ENCODE assay signal across 23 cellular contexts in the genomic region with DNA sequence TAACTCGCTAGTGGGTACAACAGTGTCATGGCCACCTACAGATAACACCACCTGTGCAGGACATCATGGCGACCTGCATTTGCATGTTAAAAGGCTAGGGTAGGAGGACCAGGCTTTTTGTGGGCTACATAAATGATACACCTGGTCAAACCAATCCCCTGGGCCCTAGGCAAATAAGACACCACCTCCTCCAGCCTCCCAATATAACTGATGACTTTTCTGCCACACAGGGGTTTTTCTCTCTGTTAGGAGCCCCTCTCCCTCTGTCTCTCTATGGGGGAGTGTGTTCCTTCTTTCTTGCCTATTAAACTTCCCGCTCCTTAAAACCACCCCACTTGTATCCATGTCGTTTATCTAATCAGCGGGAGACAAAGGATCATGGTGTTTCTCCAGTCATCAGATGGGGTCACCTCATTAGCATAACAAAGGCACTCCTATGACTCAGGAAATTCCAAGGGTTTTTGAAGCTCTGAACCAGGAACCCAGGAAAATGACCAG. TPM values are rescaled to one million over a fixed set of nuclear protein-coding genes. Genes with fewer than 3 reads are reported as not detected.
A peak's percentile ranks its signal among the peaks of the same experiment; 100 is the strongest.
DNase-seq lines count a peak whose midpoint lies in the region; ATAC-seq, FAIRE-seq and TF ChIP-seq lines count a peak whose summit lies in the region.
"Had no signal": no experiment of that assay in that cellular context is flagged by ENCODE, and none has a peak within 500 bp of the region (broad histone marks: within the 10 kb centered on the region; RNA-seq: fewer than 3 reads in every experiment).

No MANE protein-coding gene starts in this region.

- FAIRE-seq in K562 (lab: Jason Lieb, UNC): no peak
- FAIRE-seq: HTR-8/SVneo had no signal

- H2AFZ ChIP-seq in K562 (ENCODE audit: low read depth, low read length): peak overlapping the region; percentile 62

- no peak overlapping the region for H3K4me2 ChIP-seq in K562 (ENCODE audit: insufficient read depth, low read length)
- H3K4me2 ChIP-seq: SK-N-SH had no signal

- no peak for TF ChIP-seq EP300 in K562 (IDR thresholded peaks at IDR 0.05; ENCODE audit: low read length)

- H3K9me3 ChIP-seq in HEK293 (ENCODE audit: control insufficient read depth, insufficient read depth, low read depth, low read length): no peaks in the 10 kb centered on the region
- H3K9me3 ChIP-seq in K562 (replicated peaks; ENCODE audit: control insufficient read depth, insufficient read depth, low read depth, low read length): peaks cover 2% of the 10 kb centered on the region; the same call in 1 of the 2 replicates
- no peaks in the 10 kb centered on the region for H3K9me3 ChIP-seq in iPS-18a (ENCODE audit: control insufficient read depth, low read depth, low read length)
- peaks cover 6% of the 10 kb centered on the region for H3K9me3 ChIP-seq in psoas muscle
- H3K9me3 ChIP-seq: neutrophil, SK-N-SH, thyroid gland had no signal

- intact Hi-C loops in K562 (cut with micrococcal nuclease): no loop called here
- intact Hi-C loops in psoas muscle (cut with DNase I): no loop called here

- H3K36me3 ChIP-seq in HEK293 (ENCODE audit: control insufficient read depth in 2 of 2, insufficient read depth in 1 of 2, low read length in 2 of 2): no peaks in the 10 kb centered on the region
- H3K36me3 ChIP-seq in K562 (ENCODE audit: control insufficient read depth, insufficient read depth, low read length): no peaks in the 10 kb centered on the region; the same call in 2 of the 3 replicates
- no peaks in the 10 kb centered on the region for H3K36me3 ChIP-seq in iPS-18a (ENCODE audit: control insufficient read depth, low read depth, low read length)
- H3K36me3 ChIP-seq in psoas muscle (ENCODE audit: insufficient read depth in 1 of 2, low read depth in 1 of 2): no peaks in the 10 kb centered on the region
- H3K36me3 ChIP-seq: neutrophil, thyroid gland had no signal

- no peaks in the 10 kb centered on the region for H4K20me1 ChIP-seq in K562 (replicated peaks; ENCODE audit: control insufficient read depth, insufficient read depth, low read length)

- in situ Hi-C loops in K562 (cut with MboI) (no loop called here), G401 (cut with HindIII; ENCODE audit: low sequenced_read_pairs) (no loop called here)

- DNase-seq in A172 (ENCODE audit: low spot score) (peak; percentile 82), K562 (ENCODE audit: extremely low read depth in 1 of 4, low spot score in 3 of 4) (no peak), psoas muscle (no peak), NCI-H526 (lab: John Stamatoyannopoulos, UW) (no peak), G401 (ENCODE audit: low spot score) (no peak)
- no peak for DNase-seq in stimulated activated CD4-positive, alpha-beta T cell treated with anti-CD3 and anti-CD28 coated beads, Interleukin-12 subunit alpha, Interleukin-12 subunit beta, amount 100 ng/mL, for 4 hours
- DNase-seq: activated CD4-positive, CD25-positive, alpha-beta regulatory T cell treated with anti-CD3 and anti-CD28 coated beads, Interleukin-2, amount 50 U/mL, for 72 hours; DMS153; effector CD8-positive, alpha-beta T cell; NCI-H1436; right cardiac atrium; SK-N-SH; stimulated activated naive B cell treated with anti-CD40 and anti-IgM and Interleukin-4, amounts not matched to agents 10 μg/mL and 1 μg/mL and 100 μg/mL, for 72 hours; T-helper 9 cell; thyroid gland had no signal

- TF ChIP-seq CTCF in HEK293 (tag by site-specific recombination; IDR thresholded peaks at IDR 0.05): no peak
- TF ChIP-seq CTCF in K562 (IDR thresholded peaks at IDR 0.05 in 2 of 3, conservative IDR thresholded peaks at IDR 0.05 in 1 of 3; ENCODE audit: insufficient read depth in 2 of 3, low read depth in 1 of 3, low read length in 3 of 3): no peak
- TF ChIP-seq CTCF in psoas muscle (IDR thresholded peaks at IDR 0.05): no peak

- CTCF ChIA-PET in HEK293 (lab: Yijun Ruan, JAX): interaction anchor here (0.6 to 1.5 kb wide), 2 partner anchors 48 to 53 kb away, joined by 3 to 4 read pairs; no protein-coding TSS in a partner anchor
- CTCF ChIA-PET in K562 (lab: Yijun Ruan, JAX; ENCODE audit: low intra/inter-chr PET ratio): no interaction called here

- H3K4me3 ChIP-seq in HEK293 (ENCODE audit: low read depth, low read length) (no peak overlapping the region), K562 (no peak overlapping the region), iPS-18a (ENCODE audit: low read length) (peak overlapping the region; percentile 55), psoas muscle (no peak overlapping the region)
- H3K4me3 ChIP-seq: thyroid gland had no signal

- no peak for TF ChIP-seq POLR2A in K562 (conservative IDR thresholded peaks at IDR 0.05)

- H3K27ac ChIP-seq in HEK293 (ENCODE audit: extremely low read depth, low read depth, low read length) (no peak overlapping the region), K562 (ENCODE audit: extremely low read depth, low read depth, low read length) (no peak overlapping the region), iPS-18a (ENCODE audit: low read length) (peak overlapping the region; percentile 95), psoas muscle (no peak overlapping the region)
- H3K27ac ChIP-seq: C4-2B, neutrophil, thyroid gland had no signal

- no peaks in the 10 kb centered on the region for H3K27me3 ChIP-seq in K562 (ENCODE audit: control insufficient read depth in 2 of 2, insufficient read depth in 2 of 2, low read length in 2 of 2)
- peaks cover 22% of the 10 kb centered on the region for H3K27me3 ChIP-seq in iPS-18a (ENCODE audit: control insufficient read depth, insufficient read depth, low read length)
- H3K27me3 ChIP-seq in psoas muscle (ENCODE audit: insufficient read depth in 3 of 3, low read length in 2 of 3): peaks cover 1 to 17% (median 3%) of the 10 kb centered on the region in 3 donors
- H3K27me3 ChIP-seq: neutrophil, thyroid gland had no signal

- 28% methylated on average over 5 of the region's 5 CpGs for WGBS in K562 (ENCODE audit: insufficient coverage, low coverage, missing lambda C conversion rate)
- WGBS in psoas muscle, 3 donors: 33 to 37% (median 36%) methylated on average over 5 of the region's 5 CpGs

- POLR2A ChIA-PET in HEK293 (lab: Yijun Ruan, JAX): interaction anchor here (1.0 kb wide), 1 partner anchor 10 kb away, joined by 9 read pairs; the partner anchor contains the start of gene BUB1
- POLR2A ChIA-PET in K562 (lab: Yijun Ruan, JAX): interaction anchor here (0.8 to 1.9 kb wide), 4 partner anchors 9 to 1455 kb away, joined by 3 to 14 read pairs (median 4); partner anchors contain the start of gene BUB1

- ATAC-seq in K562: no peak
- ATAC-seq in psoas muscle: no peak
- ATAC-seq: HCT116; left lobe of liver; Panc1; right cardiac atrium; stimulated activated naive B cell treated with anti-CD40 and anti-IgM and Interleukin-4, amounts not matched to agents 10 μg/mL and 1 μg/mL and 100 μg/mL, for 72 hours had no signal

- no peaks in the 10 kb centered on the region for H3K79me2 ChIP-seq in K562 (ENCODE audit: control insufficient read depth, insufficient read depth, low read length)

- H3K9me1 ChIP-seq in K562 (ENCODE audit: control insufficient read depth, insufficient read depth, low read length): no peaks in the 10 kb centered on the region

- BruUV-seq in K562 (replicated peaks; lab: Mats Ljungman, UMichigan): no TSS peak

- no peak overlapping the region for H3K9ac ChIP-seq in K562 (ENCODE audit: insufficient read depth in 1 of 2, low read depth in 2 of 2, low read length in 2 of 2)
- H3K9ac ChIP-seq in iPS-18a (ENCODE audit: low read length): peak overlapping the region; percentile 77
- H3K9ac ChIP-seq: SK-N-SH had no signal

- H3K4me1 ChIP-seq in HEK293 (ENCODE audit: control insufficient read depth, insufficient read depth, low read length) (no peaks in the 10 kb centered on the region), K562 (replicated peaks in 1 of 2; ENCODE audit: control insufficient read depth in 2 of 2, insufficient read depth in 2 of 2, low read length in 2 of 2) (peaks cover 14 to 38% of the 10 kb centered on the region in 2 experiments; a peak in 4 of 5 replicates), iPS-18a (ENCODE audit: control insufficient read depth, low read depth, low read length) (peaks cover 36% of the 10 kb centered on the region), psoas muscle (no peaks in the 10 kb centered on the region)
- H3K4me1 ChIP-seq: thyroid gland had no signal

- no peak for TF ChIP-seq RAD21 in K562 (CRISPR knock-in tag; conservative IDR thresholded peaks at IDR 0.05 in 1 of 2, IDR thresholded peaks at IDR 0.05 in 1 of 2)

RNA-seq across cellular contexts. Expression of gene BUB1, which starts 10.8 kb away (rescaled TPM):
- 111 and 113 TPM in 2 replicates for total RNA-seq in A172 (2014; rRNA removed; shearing (Covaris generic))
- 202 and 532 TPM in 2 replicates for total RNA-seq in K562 (2011; cell fraction: chromatin; rRNA removed; ENCODE audit: low replicate concordance)
- total RNA-seq in K562 (2011; cell fraction: nucleolus; rRNA removed): 140 and 174 TPM in 2 replicates
- total RNA-seq in K562 (2011; cell fraction: nucleoplasm; rRNA removed): 320 and 382 TPM in 2 replicates
- total RNA-seq in K562 (2014; rRNA removed) (82.7 and 86.1 TPM in 2 replicates), K562 (2014; rRNA removed; fragmentation: Illumina TruSeq; extraction: Trizol) (139 and 151 TPM in 2 replicates), K562 (2015; rRNA removed; fragmentation: Illumina TruSeq; extraction: Trizol) (133 and 147 TPM in 2 replicates), K562 (2021) (88.8 and 93.0 TPM in 2 replicates), psoas muscle (under 1 TPM; 0.06 to 0.69 (median 0.14) TPM)
- polyA plus RNA-seq in K562 (2011; rRNA removed) (188 and 247 TPM in 2 replicates), K562 (2014; fragmentation: Illumina TruSeq; extraction: Trizol) (101 and 119 TPM in 2 replicates), K562 (2014; fragmentation: Nextera tagmentation; extraction: Ambion mirVana) (100 to 1,000 TPM in 1 of 2 experiments, 10 to 100 TPM in 1; 73.4 to 118 TPM), K562 (2014; rRNA removed) (85.3 and 92.0 TPM in 2 replicates), psoas muscle (under 1 TPM; 0.07 to 0.27 (median 0.22) TPM)
- 61.6 and 97.3 TPM in 2 replicates for polyA plus RNA-seq in K562 (2011; cell fraction: cytosol; rRNA removed)
- polyA plus RNA-seq in K562 (2011; cell fraction: nucleus; rRNA removed): 99.5 and 147 TPM in 2 replicates
- polyA plus RNA-seq in K562 (2012): 53.5 and 75.2 TPM in 2 replicates
- 322 and 339 TPM in 2 replicates for polyA minus RNA-seq in K562 (2011; rRNA and poly(A)+ RNA removed)
- 116 and 125 TPM in 2 replicates for polyA minus RNA-seq in K562 (2011; cell fraction: cytosol; rRNA and poly(A)+ RNA removed)
- polyA minus RNA-seq in K562 (2011; cell fraction: nucleus; rRNA and poly(A)+ RNA removed): 137 and 229 TPM in 2 replicates
- total RNA-seq in G401 (2014; rRNA removed; shearing (Covaris generic)): 82.8 and 147 TPM in 2 replicates

RNA-seq across cellular contexts. Expression of gene ACOXL, which starts 43.7 kb away (rescaled TPM):
- not detected in 2 replicates for total RNA-seq in A172 (2014; rRNA removed; shearing (Covaris generic))
- 0.35 and 0.42 TPM in 2 replicates for total RNA-seq in K562 (2011; cell fraction: chromatin; rRNA removed; ENCODE audit: low replicate concordance)
- 0.17 and 0.53 TPM in 2 replicates for total RNA-seq in K562 (2011; cell fraction: nucleolus; rRNA removed)
- total RNA-seq in K562 (2011; cell fraction: nucleoplasm; rRNA removed): 0.23 and 0.59 TPM in 2 replicates
- total RNA-seq in K562 (2014; rRNA removed): not detected in 2 replicates
- 0.06 TPM in 1 of 2 replicates, not detected in the other for total RNA-seq in K562 (2014; rRNA removed; fragmentation: Illumina TruSeq; extraction: Trizol)
- total RNA-seq in K562 (2015; rRNA removed; fragmentation: Illumina TruSeq; extraction: Trizol): not detected in 2 replicates
- 0.22 and 0.31 TPM in 2 replicates for total RNA-seq in K562 (2021)
- polyA plus RNA-seq in K562 (2011; rRNA removed): 0.49 and 0.56 TPM in 2 replicates
- 0.25 and 0.28 TPM in 2 replicates for polyA plus RNA-seq in K562 (2011; cell fraction: cytosol; rRNA removed)
- 0.52 and 0.82 TPM in 2 replicates for polyA plus RNA-seq in K562 (2011; cell fraction: nucleus; rRNA removed)
- polyA plus RNA-seq in K562 (2012): 0.12 TPM in 1 of 2 replicates, not detected in the other
- polyA plus RNA-seq in K562 (2014; fragmentation: Illumina TruSeq; extraction: Trizol): not detected in 2 replicates
- polyA plus RNA-seq in K562 (2014; fragmentation: Nextera tagmentation; extraction: Ambion mirVana): not detected
- not detected in 2 replicates for polyA plus RNA-seq in K562 (2014; rRNA removed)
- 0.39 and 0.56 TPM in 2 replicates for polyA minus RNA-seq in K562 (2011; rRNA and poly(A)+ RNA removed)
- not detected in 2 replicates for polyA minus RNA-seq in K562 (2011; cell fraction: cytosol; rRNA and poly(A)+ RNA removed)
- 0.44 and 0.94 TPM in 2 replicates for polyA minus RNA-seq in K562 (2011; cell fraction: nucleus; rRNA and poly(A)+ RNA removed)
- total RNA-seq in psoas muscle: not detected
- under 1 TPM in 1 of 3 donors, not detected in 2; 0.01 TPM for polyA plus RNA-seq in psoas muscle
- not detected in 2 replicates for total RNA-seq in G401 (2014; rRNA removed; shearing (Covaris generic))
- total RNA-seq: left lobe of liver, right cardiac atrium had no signal
- polyA plus RNA-seq: SK-N-SH had no signal

Comparison
In these comparisons a context has a peak if more than half of its experiments do, and no peak if none do; other contexts are left out.
1. RNA of gene BUB1, which starts 10.8 kb away (total RNA-seq): 82.8 to 147 TPM in G401, 82.7 to 532 TPM in K562 and 111 to 113 TPM in A172; 0.06 to 0.69 TPM in psoas muscle; every median in the first group is over 10 times any median in the second.